Comparison of ENCODE assay signal across 23 cellular contexts in genomic region chr4:46927201-46927600, GRCh38. TPM values are rescaled to one million over a fixed set of nuclear protein-coding genes. Genes with fewer than 3 reads are reported as not detected.
DNase-seq lines count a peak whose midpoint lies in the region; ATAC-seq and TF ChIP-seq lines count a peak whose summit lies in the region.
"Had no signal": no experiment of that assay in that cellular context is flagged by ENCODE, and none has a peak within 500 bp of the region (broad histone marks: within the 10 kb centered on the region; RNA-seq: fewer than 3 reads in every experiment).

No MANE protein-coding gene starts in this region.

- no peaks in the 10 kb centered on the region for H3K9me3 Mint-ChIP-seq in Caco-2 (ENCODE audit: unreplicated experiment)
- H3K9me3 Mint-ChIP-seq: CD8-positive, alpha-beta T cell; HFFc6 had no signal

- H3K9me3 ChIP-seq in left ventricle myocardium inferior (replicated peaks) (no peaks in the 10 kb centered on the region), Caco-2 (no peaks in the 10 kb centered on the region), adipocyte (ENCODE audit: control insufficient read depth, low read length) (no peaks in the 10 kb centered on the region)
- H3K9me3 ChIP-seq: BLaER1 treated with 17β-estradiol and CSF1 and Interleukin-3, amounts not matched to agents 10 nM and 100 nM had no signal

- peaks cover 6% of the 10 kb centered on the region for H3K36me3 Mint-ChIP-seq in Caco-2 (ENCODE audit: insufficient read depth, unreplicated experiment)
- H3K36me3 Mint-ChIP-seq: CD8-positive, alpha-beta T cell had no signal

- DNase-seq in Right ventricle myocardium superior (no peak), left ventricle myocardium inferior (no peak), Caco-2 (peak in 1 of 2 experiments; percentile 7), adipocyte (ENCODE audit: low read depth) (peak; percentile 14), fibroblast of pulmonary artery (ENCODE audit: low read depth) (peak; percentile 3)
- DNase-seq: 8988T; CD8-positive, alpha-beta T cell; DMS 273 treated with DMSO at 0.1 percent for 48 hours; DMS53; DND-41; EL; GOT3; H7; HFFc6 had no signal

- ATAC-seq in Right ventricle myocardium superior (ENCODE audit: poor library complexity) (peak; percentile 71), HG03521 (IDR thresholded peaks at IDR 0.05; ENCODE audit: unreplicated experiment) (no peak), esophagus mucosa (no peak)
- ATAC-seq: CD8-positive, alpha-beta T cell; GM12878; HCT116; HepG2 had no signal

- no peaks in the 10 kb centered on the region for H3K36me3 ChIP-seq in left ventricle myocardium inferior
- no peaks in the 10 kb centered on the region for H3K36me3 ChIP-seq in Caco-2 (ENCODE audit: control insufficient read depth, insufficient read depth, low read length)
- no peaks in the 10 kb centered on the region for H3K36me3 ChIP-seq in adipocyte (ENCODE audit: control insufficient read depth, insufficient read depth, low read length, severe bottlenecking)
- H3K36me3 ChIP-seq: BLaER1 treated with 17β-estradiol and CSF1 and Interleukin-3, amounts not matched to agents 10 nM and 100 nM had no signal

- no peak for TF ChIP-seq CTCF in left ventricle myocardium inferior (IDR thresholded peaks at IDR 0.05; ENCODE audit: borderline replicate concordance)
- no peak for TF ChIP-seq CTCF in Caco-2 (IDR thresholded peaks at IDR 0.05; ENCODE audit: insufficient read depth in 1 of 2, low read depth in 1 of 2, low read length in 1 of 2, severe bottlenecking in 1 of 2, unreplicated experiment in 1 of 2)
- no peak for TF ChIP-seq CTCF in fibroblast of pulmonary artery (IDR thresholded peaks at IDR 0.05; ENCODE audit: low read length, missing control alignments)

- peak overlapping the region; percentile 34 for H3K4me3 Mint-ChIP-seq in Caco-2 (ENCODE audit: unreplicated experiment)
- H3K4me3 Mint-ChIP-seq: B cell; CD8-positive, alpha-beta T cell; HFFc6 had no signal

- H3K9ac ChIP-seq in adipocyte (ENCODE audit: low read length): no peak overlapping the region
- H3K9ac ChIP-seq: BLaER1 treated with 17β-estradiol and CSF1 and Interleukin-3, amounts not matched to agents 10 nM and 100 nM had no signal

- H3K4me3 ChIP-seq in left ventricle myocardium inferior: no peak overlapping the region
- H3K4me3 ChIP-seq in Caco-2 (ENCODE audit: low read depth, low read length): no peak overlapping the region
- no peak overlapping the region for H3K4me3 ChIP-seq in adipocyte (ENCODE audit: low read length)
- no peak overlapping the region for H3K4me3 ChIP-seq in fibroblast of pulmonary artery (replicated peaks; ENCODE audit: low read depth, low read length)
- H3K4me3 ChIP-seq: BLaER1 treated with 17β-estradiol and CSF1 and Interleukin-3, amounts not matched to agents 10 nM and 100 nM; GM12878 had no signal

- peaks cover 27% of the 10 kb centered on the region for H3K4me1 Mint-ChIP-seq in Caco-2 (ENCODE audit: low read depth, unreplicated experiment)
- H3K4me1 Mint-ChIP-seq: B cell had no signal

- no peak overlapping the region for H3K27ac ChIP-seq in left ventricle myocardium inferior (replicated peaks)
- H3K27ac ChIP-seq: BLaER1 treated with 17β-estradiol and CSF1 and Interleukin-3, amounts not matched to agents 10 nM and 100 nM had no signal

- intact Hi-C loops in Right ventricle myocardium superior (cut with DNase I): no loop called here
- intact Hi-C loops in left ventricle myocardium inferior (cut with micrococcal nuclease): no loop called here
- intact Hi-C loops in Caco-2 (cut with micrococcal nuclease; ENCODE audit: unreplicated experiment): loop anchor here (1.0 kb wide), 2 partner anchors 38 to 134 kb away; no protein-coding TSS in a partner anchor

- POLR2A ChIA-PET in Caco-2 (lab: Charles Lee): no interaction called here

- H3K27me3 ChIP-seq in left ventricle myocardium inferior (ENCODE audit: low read depth) (no peaks in the 10 kb centered on the region), Caco-2 (replicated peaks; ENCODE audit: control insufficient read depth, insufficient read depth, low read length) (no peaks in the 10 kb centered on the region), adipocyte (replicated peaks; ENCODE audit: control insufficient read depth, insufficient read depth, low read length) (peaks cover 18% of the 10 kb centered on the region)
- H3K27me3 ChIP-seq: BLaER1 treated with 17β-estradiol and CSF1 and Interleukin-3, amounts not matched to agents 10 nM and 100 nM had no signal

- H3K4me1 ChIP-seq in left ventricle myocardium inferior (peaks cover 11% of the 10 kb centered on the region), Caco-2 (peaks cover 58% of the 10 kb centered on the region), adipocyte (ENCODE audit: control insufficient read depth, insufficient read depth, low read length) (no peaks in the 10 kb centered on the region)

- no peaks in the 10 kb centered on the region for H3K27me3 Mint-ChIP-seq in Caco-2 (ENCODE audit: insufficient read depth, unreplicated experiment)

- CTCF ChIA-PET in Caco-2 (lab: Charles Lee): no interaction called here

- peak overlapping the region; percentile 1 for H3K27ac Mint-ChIP-seq in Caco-2 (ENCODE audit: unreplicated experiment)
- H3K27ac Mint-ChIP-seq: B cell; CD8-positive, alpha-beta T cell; HFFc6 had no signal

- no TSS peak for BruUV-seq in Caco-2 (replicated peaks; lab: Mats Ljungman, UMichigan)

RNA-seq across cellular contexts. Expression of gene COX7B2, which starts 18.2 kb away (rescaled TPM):
- total RNA-seq in Right ventricle myocardium superior (not detected), left ventricle myocardium inferior (not detected), Caco-2 (2022) (not detected in 2 replicates), esophagus mucosa (not detected)
- total RNA-seq: A673; B cell; CD8-positive, alpha-beta T cell; G401; GM12878; H7; HepG2; HFFc6 had no signal

Comparison
In these comparisons a context has a peak if more than half of its experiments do, and no peak if none do; other contexts are left out.
1. DNase-seq: peak in adipocyte (single experiment) and fibroblast of pulmonary artery (single experiment); none in Right ventricle myocardium superior (single experiment) and left ventricle myocardium inferior (single experiment).